ENCODE assay signal across 26 cellular contexts in genomic region chr1:64162804-64163203, GRCh38. TPM values are rescaled to one million over a fixed set of nuclear protein-coding genes. Genes with fewer than 3 reads are reported as not detected.
"Had no signal": no experiment of that assay in that cellular context is flagged by ENCODE, and none has a peak within 500 bp of the region (broad histone marks: within the 10 kb centered on the region; RNA-seq: fewer than 3 reads in every experiment).

No MANE protein-coding gene starts in this region.

- H3K4me1 Mint-ChIP-seq: activated CD4-positive, alpha-beta T cell treated with anti-CD3 and anti-CD28 coated beads for 36 hours; activated CD4-positive, alpha-beta T cell treated with anti-CD3 and anti-CD28 coated beads, Interleukin-2, amount 10 ng/mL, durations not matched to agents 7 days and 5 days; WTC11 had no signal

- H3K4me1 ChIP-seq: SJCRH30 had no signal

- H3K27ac ChIP-seq: brain microvascular endothelial cell, KMS-11, SJCRH30 had no signal

- H3K36me3 ChIP-seq: SJCRH30 had no signal

- H3K9me2 ChIP-seq: SK-N-SH had no signal

- H3K4me2 ChIP-seq: KMS-11, SK-N-SH had no signal

- H3K4me3 ChIP-seq: SJCRH30 had no signal

- ATAC-seq: activated CD4-positive, alpha-beta T cell treated with anti-CD3 and anti-CD28 coated beads for 36 hours; activated CD4-positive, CD25-positive, alpha-beta regulatory T cell treated with anti-CD3 and anti-CD28 coated beads, Interleukin-2, amount 50 U/mL, for 24 hours; activated CD8-positive, alpha-beta T cell treated with anti-CD3 and anti-CD28 coated beads, Interleukin-2, amount 10 ng/mL, durations not matched to agents 7 days and 5 days; activated naive CD4-positive, alpha-beta T cell treated with anti-CD3 and anti-CD28 coated beads, Interleukin-2, amount 50 U/mL, for 72 hours; Panc1; WTC11 had no signal

- H3K4me3 Mint-ChIP-seq: activated CD4-positive, alpha-beta T cell treated with anti-CD3 and anti-CD28 coated beads for 36 hours; activated CD4-positive, alpha-beta T cell treated with anti-CD3 and anti-CD28 coated beads, Interleukin-2, amount 10 ng/mL, durations not matched to agents 7 days and 5 days; activated CD8-positive, alpha-beta T cell treated with anti-CD3 and anti-CD28 coated beads, Interleukin-2, amount 10 ng/mL, durations not matched to agents 7 days and 5 days; activated T-cell treated with anti-CD3 and anti-CD28 coated beads, Interleukin-2, amount 50 U/mL, for 24 hours; T-helper 1 cell treated with Interleukin-12 subunit alpha and Interleukin-12 subunit beta and Interleukin-4 antibody, amounts not matched to agents 30 μg/mL and 1 μg/mL, for 36 hours; T-helper 2 cell treated with Interferon-gamma antibody and Interleukin-4, amounts not matched to agents 5 μg/mL and 100 μg/mL, for 36 hours; WTC11 had no signal

- H3K9ac ChIP-seq: KMS-11, SK-N-SH had no signal

- H3K9me3 Mint-ChIP-seq: activated CD4-positive, alpha-beta T cell treated with anti-CD3 and anti-CD28 coated beads, Interleukin-2, amount 10 ng/mL, durations not matched to agents 7 days and 5 days; activated naive CD4-positive, alpha-beta T cell treated with anti-CD3 and anti-CD28 coated beads, Interleukin-2, amount 50 U/mL, for 72 hours; activated T-cell treated with anti-CD3 and anti-CD28 coated beads, Interleukin-2, amount 50 U/mL, for 24 hours; activated T-helper 2 cell treated with anti-CD3 and anti-CD28 coated beads, Interferon-gamma antibody, Interleukin-2, Interleukin-4, amounts not matched to agents 10 μg/mL and 5 μg/mL and 100 μg/mL, durations not matched to agents 14 hours and 24 hours and 36 hours; T-helper 1 cell treated with Interleukin-12 subunit alpha and Interleukin-12 subunit beta and Interleukin-4 antibody, amounts not matched to agents 30 μg/mL and 1 μg/mL, for 36 hours; T-helper 2 cell treated with Interferon-gamma antibody and Interleukin-4, amounts not matched to agents 5 μg/mL and 100 μg/mL, for 36 hours had no signal

- H3K27me3 ChIP-seq: brain microvascular endothelial cell, SJCRH30 had no signal

- H3K9me3 ChIP-seq: SJCRH30, SK-N-SH had no signal

- DNase-seq: activated CD4-positive, alpha-beta T cell treated with anti-CD3 and anti-CD28 coated beads for 36 hours; activated CD4-positive, alpha-beta T cell treated with anti-CD3 and anti-CD28 coated beads, Interleukin-2, amount 10 ng/mL, durations not matched to agents 7 days and 5 days; activated CD4-positive, alpha-beta T cell treated with anti-CD3 and anti-CD28 coated beads, Interleukin-2, amount 50 U/mL, for 48 hours; activated CD8-positive, alpha-beta T cell treated with anti-CD3 and anti-CD28 coated beads, Interleukin-2, amount 10 ng/mL, durations not matched to agents 7 days and 5 days; activated gamma-delta T cell; activated naive CD4-positive, alpha-beta T cell treated with Interleukin-2 at 50 U/mL for 16 hours; activated T-cell treated with anti-CD3 and anti-CD28 coated beads, Interleukin-2, amount 50 U/mL, for 24 hours; anterior cingulate cortex; brain microvascular endothelial cell; central memory CD4-positive, alpha-beta T cell; MM.1S; NCI-H146; SHP77; SJCRH30; SK-N-SH had no signal

- H3K27ac Mint-ChIP-seq: activated CD4-positive, alpha-beta T cell treated with anti-CD3 and anti-CD28 coated beads for 36 hours; activated CD4-positive, alpha-beta T cell treated with anti-CD3 and anti-CD28 coated beads, Interleukin-2, amount 10 ng/mL, durations not matched to agents 7 days and 5 days; activated CD8-positive, alpha-beta T cell treated with anti-CD3 and anti-CD28 coated beads, Interleukin-2, amount 10 ng/mL, durations not matched to agents 7 days and 5 days; activated naive CD4-positive, alpha-beta T cell treated with anti-CD3 and anti-CD28 coated beads, Interleukin-2, amount 50 U/mL, for 72 hours; activated T-cell treated with anti-CD3 and anti-CD28 coated beads, Interleukin-2, amount 50 U/mL, for 24 hours; activated T-helper 2 cell treated with anti-CD3 and anti-CD28 coated beads, Interferon-gamma antibody, Interleukin-2, Interleukin-4, amounts not matched to agents 10 μg/mL and 5 μg/mL and 100 μg/mL, durations not matched to agents 14 hours and 24 hours and 36 hours; T-helper 1 cell treated with Interleukin-12 subunit alpha and Interleukin-12 subunit beta and Interleukin-4 antibody, amounts not matched to agents 30 μg/mL and 1 μg/mL, for 36 hours; T-helper 2 cell treated with Interferon-gamma antibody and Interleukin-4, amounts not matched to agents 5 μg/mL and 100 μg/mL, for 36 hours had no signal

- H3K36me3 Mint-ChIP-seq: activated naive CD4-positive, alpha-beta T cell treated with anti-CD3 and anti-CD28 coated beads, Interleukin-2, amount 50 U/mL, for 72 hours had no signal

RNA-seq across cellular contexts. Expression of gene UBE2U, which starts 40.6 kb away (rescaled TPM):
- total RNA-seq: activated CD4-positive, alpha-beta T cell treated with anti-CD3 and anti-CD28 coated beads for 36 hours; activated CD4-positive, alpha-beta T cell treated with anti-CD3 and anti-CD28 coated beads, Interleukin-2, amount 10 ng/mL, durations not matched to agents 7 days and 5 days; activated CD8-positive, alpha-beta T cell treated with anti-CD3 and anti-CD28 coated beads, Interleukin-2, amount 10 ng/mL, durations not matched to agents 7 days and 5 days; activated T-helper 2 cell treated with anti-CD3 and anti-CD28 coated beads, Interferon-gamma antibody, Interleukin-2, Interleukin-4, amounts not matched to agents 10 μg/mL and 5 μg/mL and 100 μg/mL, durations not matched to agents 14 hours and 24 hours and 36 hours; LHCN-M2; NCI-H460; RPMI7951; SJCRH30; WTC11 had no signal
- polyA plus RNA-seq: SK-N-SH had no signal
